Comparison of ENCODE assay signal across 8 cellular contexts in the genomic region with DNA sequence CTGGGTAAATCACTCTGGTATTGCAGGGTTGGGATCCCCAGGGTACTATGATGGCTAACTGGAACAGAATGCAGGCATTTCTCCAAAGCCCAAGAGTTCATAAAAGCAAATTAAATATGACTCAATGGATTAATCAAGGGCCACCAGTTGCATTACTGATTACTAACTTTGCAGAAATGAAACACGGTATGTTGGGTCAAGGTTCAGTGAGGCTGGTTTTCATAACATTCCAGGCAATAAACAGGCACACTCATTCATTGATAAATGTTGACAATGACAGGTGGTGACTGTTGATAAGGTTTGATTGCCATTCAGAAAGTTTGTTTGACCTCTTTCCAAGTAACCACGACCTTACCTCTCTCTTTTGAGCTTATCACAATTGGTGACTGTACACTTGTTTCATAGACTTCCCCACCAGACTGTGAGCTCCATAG. TPM values are rescaled to one million over a fixed set of nuclear protein-coding genes. Genes with fewer than 3 reads are reported as not detected.
DNase-seq lines count a peak whose midpoint lies in the region; ATAC-seq and TF ChIP-seq lines count a peak whose summit lies in the region.

No MANE protein-coding gene starts in this region.

- H3K27ac ChIP-seq in KOPT-K1 (ENCODE audit: low read depth, low read length, poor library complexity, severe bottlenecking) (peak overlapping the region; percentile 86), breast epithelium (peak overlapping the region; percentile 69 to 82)

- TF ChIP-seq CTCF in breast epithelium (IDR thresholded peaks at IDR 0.05) = no peak

- TF ChIP-seq POLR2A in breast epithelium (IDR thresholded peaks at IDR 0.05) = no peak

- H3K36me3 ChIP-seq in KOPT-K1 (ENCODE audit: insufficient read depth, low read length) (peaks cover 32% of the 10 kb centered on the region), breast epithelium (no peaks in the 10 kb centered on the region)

- H3K4me1 ChIP-seq in breast epithelium (peaks cover 4 to 7% of the 10 kb centered on the region in 2 donors), mononuclear cell (ENCODE audit: insufficient read depth, low read length) (peaks cover 37% of the 10 kb centered on the region)

- H3K27me3 ChIP-seq in breast epithelium (no peaks in the 10 kb centered on the region), mononuclear cell (ENCODE audit: insufficient read depth, low read length) (no peaks in the 10 kb centered on the region)

- intact Hi-C loops in breast epithelium (cut with DNase I; ENCODE audit: low total_unique reads) = no loop called here

- DNase-seq in Daoy (ENCODE audit: low read depth) = peak; percentile 76
- no peak for DNase-seq in breast epithelium (ENCODE audit: low spot score in 2 of 2)
- DNase-seq in NK-92 treated with Interleukin-12 subunit alpha and Interleukin-12 subunit beta, amount 100 ng/mL, for 24 hours (lab: John Stamatoyannopoulos, UW) = no peak
- DNase-seq in COR-L47 (lab: John Stamatoyannopoulos, UW) = no peak

- H3K9me3 ChIP-seq in KOPT-K1 (ENCODE audit: insufficient read depth, low read length, poor library complexity, severe bottlenecking) (no peaks in the 10 kb centered on the region), breast epithelium (no peaks in the 10 kb centered on the region), mononuclear cell (ENCODE audit: low read depth, low read length) (no peaks in the 10 kb centered on the region)

- H3K4me3 ChIP-seq in breast epithelium (peak overlapping the region; percentile 86 to 99 (median 87)), mononuclear cell (ENCODE audit: low read length) (peak overlapping the region; percentile 94)

- ATAC-seq in GM19324 (IDR thresholded peaks at IDR 0.05; ENCODE audit: low FRiP score, unreplicated experiment) (no peak), HG03175 (IDR thresholded peaks at IDR 0.05; ENCODE audit: unreplicated experiment) (no peak)

RNA-seq across cellular contexts. Expression of a gene that starts 0.5 kb away (rescaled TPM):
- total RNA-seq in Daoy (2014; rRNA removed; shearing (Covaris generic)) = 86.2 and 86.8 TPM in 2 replicates
- total RNA-seq in breast epithelium (100 to 1,000 TPM in 1 of 3 donors, 10 to 100 TPM in 2; 43.3 to 123 (median 75.7) TPM), mononuclear cell (43.8 TPM)

RNA-seq across cellular contexts. Expression of a gene that starts 12.0 kb away (rescaled TPM):
- total RNA-seq in Daoy (2014; rRNA removed; shearing (Covaris generic)) = 231 and 233 TPM in 2 replicates
- total RNA-seq in breast epithelium (100 to 1,000 TPM in 1 of 3 donors, 10 to 100 TPM in 2; 80.0 to 112 (median 86.3) TPM), mononuclear cell (84.5 TPM)

RNA-seq across cellular contexts. Expression of a gene that starts 23.9 kb away (rescaled TPM):
- total RNA-seq in Daoy (2014; rRNA removed; shearing (Covaris generic)) = not detected in 2 replicates
- total RNA-seq in breast epithelium (under 1 TPM in 1 of 3 donors, not detected in 2; 0.59 TPM), mononuclear cell (not detected)

RNA-seq across cellular contexts. Expression of a gene that starts 53.7 kb away (rescaled TPM):
- total RNA-seq in Daoy (2014; rRNA removed; shearing (Covaris generic)) = not detected in 2 replicates
- total RNA-seq in breast epithelium (1 to 10 TPM in 2 of 3 donors, under 1 TPM in 1; 0.16 to 5.7 (median 5.6) TPM), mononuclear cell (32.2 TPM)
